In the genomic region with DNA sequence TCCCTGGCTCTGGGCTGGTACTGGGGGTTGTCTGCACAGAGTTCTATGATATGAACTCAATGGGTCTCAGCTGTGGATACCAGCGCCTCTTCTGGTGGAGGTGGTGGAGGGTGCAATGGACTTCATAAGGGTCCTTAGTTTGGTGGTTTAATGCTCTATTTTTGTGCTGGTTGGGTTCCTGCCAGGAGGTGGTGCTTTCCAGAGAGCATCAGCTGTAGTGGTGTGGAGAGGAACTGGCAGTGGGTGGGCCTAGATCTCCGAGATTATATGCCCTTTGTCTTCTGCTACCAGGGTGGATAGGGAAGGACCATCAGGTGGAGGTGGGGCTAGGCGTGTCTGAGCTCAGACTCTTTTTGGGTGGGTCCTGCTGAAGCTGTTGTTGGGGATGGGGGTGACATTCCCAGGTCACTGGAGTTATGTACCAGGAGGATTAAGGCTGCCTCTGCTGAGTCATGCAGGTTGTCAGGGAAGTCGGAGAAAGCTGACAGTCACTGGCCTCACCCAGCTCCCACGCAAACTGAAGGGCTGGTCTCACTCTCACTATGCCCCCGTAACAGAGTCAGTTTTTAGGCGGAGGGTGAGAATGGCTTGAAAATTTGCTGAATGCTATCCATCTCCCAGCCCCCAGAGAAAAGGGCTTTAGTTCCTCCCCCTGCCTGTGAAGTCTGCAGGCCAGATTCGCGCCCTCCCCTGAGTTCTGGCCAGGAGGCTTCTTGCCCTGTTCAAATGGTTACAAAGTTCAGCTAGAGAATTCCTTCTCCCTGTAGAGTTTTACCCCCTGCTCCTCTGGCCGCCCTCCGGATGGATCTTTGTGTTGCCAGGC, we compare ENCODE assay signal across 15 cellular contexts.
DNase-seq lines count a peak whose midpoint lies in the region; ATAC-seq, FAIRE-seq and TF ChIP-seq lines count a peak whose summit lies in the region.
"Had no signal": no experiment of that assay in that cellular context is flagged by ENCODE, and none has a peak within 500 bp of the region (broad histone marks: within the 10 kb centered on the region; RNA-seq: fewer than 3 reads in every experiment).

No MANE protein-coding gene starts in this region.

- TF ChIP-seq CTCF in coronary artery (IDR thresholded peaks at IDR 0.05) = no peak

- ATAC-seq in GM19035 (IDR thresholded peaks at IDR 0.05; ENCODE audit: unreplicated experiment) = no peak
- no peak for ATAC-seq in HG03045 (IDR thresholded peaks at IDR 0.05; ENCODE audit: unreplicated experiment)
- ATAC-seq: activated naive CD8-positive, alpha-beta T cell treated with anti-CD3 and anti-CD28 coated beads, Interleukin-2, amount 50 U/mL, for 24 hours had no signal

- H3K9me3 ChIP-seq in HUES6 (ENCODE audit: control insufficient read depth, insufficient read depth, low read depth, low read length) = peaks cover 6% of the 10 kb centered on the region; the same call in 1 of the 2 replicates
- H3K9me3 ChIP-seq in small intestine (ENCODE audit: control insufficient read depth, low read depth) = no peaks in the 10 kb centered on the region
- H3K9me3 ChIP-seq: BE2C, upper lobe of left lung had no signal

- H3K4me1 ChIP-seq in HUES6 (ENCODE audit: control insufficient read depth, insufficient read depth, low read length) (peaks cover 12% of the 10 kb centered on the region), small intestine (ENCODE audit: control insufficient read depth in 2 of 2, insufficient read depth in 1 of 2, low read depth in 1 of 2, low read length in 1 of 2) (no peaks in the 10 kb centered on the region)
- H3K4me1 ChIP-seq: parathyroid adenoma, upper lobe of left lung had no signal

- 28 to 61% (median 56%) methylated on average over 11 of the region's 11 CpGs for WGBS in small intestine, 3 donors

- H3K9ac ChIP-seq in HUES6 (ENCODE audit: low read length) = peak overlapping the region; percentile 30
- H3K9ac ChIP-seq: parathyroid adenoma had no signal

- DNase-seq in coronary artery (ENCODE audit: low spot score) = no peak
- DNase-seq in iPS-NIHi7 (ENCODE audit: extremely low spot score) = peak; percentile 10
- DNase-seq in small intestine = peak; percentile 58
- DNase-seq in activated naive CD4-positive, alpha-beta T cell treated with anti-CD3 and anti-CD28 coated beads, Interleukin-2, amount 50 U/mL, for 16 hours = no peak
- DNase-seq in activated effector memory CD4-positive, alpha-beta T cell treated with Interleukin-2 at 50 U/mL for 16 hours = no peak
- DNase-seq: activated naive CD8-positive, alpha-beta T cell treated with anti-CD3 and anti-CD28 coated beads, Interleukin-2, amount 50 U/mL, for 24 hours; activated T-cell treated with anti-CD3 and anti-CD28 coated beads, Interleukin-2, amount 50 U/mL, for 24 hours; BE2C; DMS53; upper lobe of left lung had no signal

- H3K27me3 ChIP-seq in HUES6 (ENCODE audit: control insufficient read depth, insufficient read depth, low read length) (no peaks in the 10 kb centered on the region), small intestine (ENCODE audit: control insufficient read depth in 2 of 2, insufficient read depth in 2 of 2, low read length in 2 of 2) (no peaks in the 10 kb centered on the region)
- H3K27me3 ChIP-seq: BE2C, upper lobe of left lung had no signal

- H3K27ac ChIP-seq in HUES6 (ENCODE audit: low read depth, low read length) (0 out of 2 replicates have a peak overlapping the region, but pooled peaks have one; percentile 41), coronary artery (peak overlapping the region in 1 of 2 donors; percentile 50), small intestine (ENCODE audit: low read depth in 1 of 2, low read length in 1 of 2) (peak overlapping the region in 1 of 2 donors; percentile 45)
- H3K27ac ChIP-seq: parathyroid adenoma, upper lobe of left lung had no signal

- H3K4me3 ChIP-seq in HUES6 (ENCODE audit: low read depth, low read length) = no peak overlapping the region
- peak overlapping the region; percentile 36 for H3K4me3 ChIP-seq in coronary artery
- H3K4me3 ChIP-seq in small intestine (ENCODE audit: low read depth in 1 of 2, low read length in 2 of 2) = peak overlapping the region in 1 of 2 donors; percentile 40
- H3K4me3 ChIP-seq: upper lobe of left lung had no signal

- FAIRE-seq in small intestine (lab: Jason Lieb, UNC) = no peak
- FAIRE-seq: colon had no signal

- H3K36me3 ChIP-seq in HUES6 (ENCODE audit: control insufficient read depth, insufficient read depth, low read length) (no peaks in the 10 kb centered on the region), small intestine (ENCODE audit: control insufficient read depth in 2 of 2, insufficient read depth in 2 of 2, low read length in 2 of 2) (no peaks in the 10 kb centered on the region)
- H3K36me3 ChIP-seq: BE2C, upper lobe of left lung had no signal

Comparison
In these comparisons a context has a peak if more than half of its experiments do, and no peak if none do; other contexts are left out.
1. DNase-seq: peak in iPS-NIHi7 (single experiment) and small intestine (single experiment); none in coronary artery (single experiment), activated naive CD4-positive, alpha-beta T cell treated with anti-CD3 and anti-CD28 coated beads, Interleukin-2, amount 50 U/mL, for 16 hours (single experiment) and activated effector memory CD4-positive, alpha-beta T cell treated with Interleukin-2 at 50 U/mL for 16 hours (single experiment).